In the genomic region with DNA sequence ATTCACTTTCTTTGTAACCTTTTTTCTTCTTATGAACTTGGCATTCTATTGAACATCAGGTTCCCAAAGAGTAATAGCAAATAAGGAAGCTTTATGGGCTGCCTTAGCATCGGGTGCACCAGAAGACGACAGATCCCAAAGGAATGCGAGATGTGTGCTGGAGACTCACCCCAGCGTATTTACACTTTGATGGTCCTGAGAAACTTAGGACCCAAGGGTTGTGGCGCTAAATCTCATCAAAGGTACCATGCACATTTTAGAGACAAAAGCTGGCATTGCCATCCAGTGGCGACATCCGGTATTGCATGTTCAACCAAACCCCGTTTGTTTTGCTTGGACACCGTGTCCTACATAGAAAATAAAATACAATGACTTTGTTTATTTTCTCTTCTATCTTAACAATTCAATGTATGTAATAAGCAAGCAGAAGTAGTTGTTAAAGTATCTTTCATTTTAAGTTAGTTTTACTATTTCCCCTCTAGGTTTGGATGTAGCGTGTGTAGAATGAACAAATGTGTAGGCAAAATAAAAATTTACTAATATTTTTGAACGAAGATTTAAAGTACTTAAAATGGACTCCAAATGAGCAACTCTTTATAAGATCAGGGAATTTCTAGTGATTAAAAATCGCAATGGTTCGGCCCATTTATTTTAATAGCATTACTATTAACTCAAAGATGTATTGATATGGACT, we compare ENCODE assay signal across 8 cellular contexts.
A peak's percentile ranks its signal among the peaks of the same experiment; 100 is the strongest.
DNase-seq lines count a peak whose midpoint lies in the region; ATAC-seq, FAIRE-seq and TF ChIP-seq lines count a peak whose summit lies in the region.

No MANE protein-coding gene starts in this region.

- TF ChIP-seq EP300 in stomach (IDR thresholded peaks at IDR 0.05) = no peak

- no peak overlapping the region for H3K4me2 ChIP-seq in PC-3 (ENCODE audit: low read length)

- H3K27me3 Mint-ChIP-seq in activated T-helper 1 cell treated with anti-CD3 and anti-CD28 coated beads, Interleukin-12 subunit alpha, Interleukin-12 subunit beta, Interleukin-2, Interleukin-4 antibody, amounts not matched to agents 30 ng/mL and 10 ng/mL and 1 ng/mL, durations not matched to agents 14 hours and 24 hours and 36 hours (ENCODE audit: insufficient read depth) = peaks cover 17% of the 10 kb centered on the region

- no peak overlapping the region for H3K9ac ChIP-seq in PC-3 (ENCODE audit: low read length)

- no peaks in the 10 kb centered on the region for H3K9me2 ChIP-seq in PC-3 (replicated peaks; ENCODE audit: low read length)

- no TSS peak for BruUV-seq in PC-3 (replicated peaks; lab: Mats Ljungman, UMichigan)

- H3K4me1 ChIP-seq in PC-3 (ENCODE audit: insufficient read depth, low read length) (no peaks in the 10 kb centered on the region), neutrophil (ENCODE audit: control insufficient read depth in 1 of 2, insufficient read depth in 1 of 2, low read depth in 1 of 2, low read length in 1 of 2) (no peaks in the 10 kb centered on the region), stomach (peaks cover 0 to 6% (median 3%) of the 10 kb centered on the region in 4 donors)

- WGBS in stomach, 5 donors = 18 to 22% (median 20%) methylated on average over 13 of the region's 13 CpGs

- H3K9me3 Mint-ChIP-seq in activated T-helper 1 cell treated with anti-CD3 and anti-CD28 coated beads, Interleukin-12 subunit alpha, Interleukin-12 subunit beta, Interleukin-2, Interleukin-4 antibody, amounts not matched to agents 30 ng/mL and 10 ng/mL and 1 ng/mL, durations not matched to agents 14 hours and 24 hours and 36 hours = no peaks in the 10 kb centered on the region

- H3K9me3 ChIP-seq in PC-3 (ENCODE audit: low read length) = no peaks in the 10 kb centered on the region
- H3K9me3 ChIP-seq in neutrophil = no peaks in the 10 kb centered on the region
- no peaks in the 10 kb centered on the region for H3K9me3 ChIP-seq in stomach

- H4K20me1 ChIP-seq in PC-3 (ENCODE audit: low read length) = no peaks in the 10 kb centered on the region

- H3K36me3 ChIP-seq in PC-3 (ENCODE audit: low read depth, low read length) = no peaks in the 10 kb centered on the region; the same call in 1 of the 2 replicates
- H3K36me3 ChIP-seq in neutrophil = no peaks in the 10 kb centered on the region
- no peaks in the 10 kb centered on the region for H3K36me3 ChIP-seq in stomach

- no peaks in the 10 kb centered on the region for H3K36me3 Mint-ChIP-seq in activated T-helper 1 cell treated with anti-CD3 and anti-CD28 coated beads, Interleukin-12 subunit alpha, Interleukin-12 subunit beta, Interleukin-2, Interleukin-4 antibody, amounts not matched to agents 30 ng/mL and 10 ng/mL and 1 ng/mL, durations not matched to agents 14 hours and 24 hours and 36 hours (ENCODE audit: low read depth)

- peak; percentile 84 for FAIRE-seq in GM18507 (lab: Jason Lieb, UNC)

- H3K79me2 ChIP-seq in PC-3 (ENCODE audit: low read length) = no peaks in the 10 kb centered on the region

- H2AFZ ChIP-seq in PC-3 (ENCODE audit: low read length) = no peak overlapping the region

- H3K27ac Mint-ChIP-seq in activated T-helper 1 cell treated with anti-CD3 and anti-CD28 coated beads, Interleukin-12 subunit alpha, Interleukin-12 subunit beta, Interleukin-2, Interleukin-4 antibody, amounts not matched to agents 30 ng/mL and 10 ng/mL and 1 ng/mL, durations not matched to agents 14 hours and 24 hours and 36 hours = no peak overlapping the region

- TF ChIP-seq CTCF in AG04449 (IDR thresholded peaks at IDR 0.05; ENCODE audit: insufficient read depth, low read length, missing control alignments) = peak; percentile 82
- TF ChIP-seq CTCF in PC-3 (conservative IDR thresholded peaks at IDR 0.05; ENCODE audit: low read depth, low read length) = peak; percentile 69
- TF ChIP-seq CTCF in neutrophil (IDR thresholded peaks at IDR 0.05) = peak; percentile 75
- peak in 5 of 7 experiments; percentile 73 to 89 (median 87) for TF ChIP-seq CTCF in stomach (IDR thresholded peaks at IDR 0.05)

- ATAC-seq in HG03135 (IDR thresholded peaks at IDR 0.05; ENCODE audit: unreplicated experiment) (peak; percentile 73), PC-3 (peak; percentile 43; the same call in 1 of the 2 replicates)

- DNase-seq in AG04449 (ENCODE audit: low read depth, low spot score) (no peak), GM18507 (ENCODE audit: extremely low spot score, insufficient read length, low read depth) (peak; percentile 14), PC-3 (peak; percentile 66), fibroblast of the conjunctiva (ENCODE audit: low read depth) (peak; percentile 43), stomach (peak; percentile 66)
- peak; percentile 48 for DNase-seq in activated T-helper 1 cell treated with anti-CD3 and anti-CD28 coated beads, Interleukin-12 subunit alpha, Interleukin-12 subunit beta, Interleukin-2, Interleukin-4 antibody, amounts not matched to agents 30 ng/mL and 10 ng/mL and 1 ng/mL, durations not matched to agents 14 hours and 24 hours and 36 hours (ENCODE audit: low spot score)

- H3K4me3 ChIP-seq in AG04449 (ENCODE audit: low read depth, low read length) (no peak overlapping the region), PC-3 (ENCODE audit: low read length) (no peak overlapping the region), neutrophil (ENCODE audit: low read depth in 1 of 2, low read length in 1 of 2) (no peak overlapping the region), stomach (no peak overlapping the region)

- intact Hi-C loops in PC-3 (cut with micrococcal nuclease) (loop anchor here (1.0 to 2.0 kb wide), 2 partner anchors 1336 to 1684 kb away; no protein-coding TSS in a partner anchor), stomach (cut with DNase I; ENCODE audit: low total_unique reads) (loop anchor here (10.0 kb wide), 1 partner anchor 1344 kb away; no protein-coding TSS in a partner anchor)
- intact Hi-C loops in activated T-helper 1 cell treated with anti-CD3 and anti-CD28 coated beads, Interleukin-12 subunit alpha, Interleukin-12 subunit beta, Interleukin-2, Interleukin-4 antibody, amounts not matched to agents 30 ng/mL and 10 ng/mL and 1 ng/mL, durations not matched to agents 14 hours and 24 hours and 36 hours (cut with micrococcal nuclease) = loop anchor here (1.0 to 10.0 kb wide), 6 partner anchors 94 to 1684 kb away; a partner anchor contains a TSS

- TF ChIP-seq POLR2A in stomach (IDR thresholded peaks at IDR 0.05) = no peak

- no peaks in the 10 kb centered on the region for H3F3A ChIP-seq in PC-3 (ENCODE audit: low read length, unreplicated experiment)

- POLR2A ChIA-PET in AG04449 (lab: Yijun Ruan, JAX) = no interaction called here
- POLR2A ChIA-PET in PC-3 (lab: Charles Lee; ENCODE audit: unreplicated experiment) = no interaction called here

- CTCF ChIA-PET in AG04449 (lab: Yijun Ruan, JAX) (interaction anchor here (0.7 to 3.3 kb wide), 18 partner anchors 9 to 1686 kb away, joined by 3 to 36 read pairs (median 6); a partner anchor contains a TSS), PC-3 (lab: Charles Lee) (interaction anchor here (0.5 to 1.0 kb wide), 4 partner anchors 199 to 1684 kb away, joined by 3 to 4 read pairs (median 4); no protein-coding TSS in a partner anchor)

- no peaks in the 10 kb centered on the region for H3K4me1 Mint-ChIP-seq in activated T-helper 1 cell treated with anti-CD3 and anti-CD28 coated beads, Interleukin-12 subunit alpha, Interleukin-12 subunit beta, Interleukin-2, Interleukin-4 antibody, amounts not matched to agents 30 ng/mL and 10 ng/mL and 1 ng/mL, durations not matched to agents 14 hours and 24 hours and 36 hours (ENCODE audit: low read depth)

- H3K27ac ChIP-seq in PC-3 (ENCODE audit: low read length) = no peak overlapping the region
- H3K27ac ChIP-seq in neutrophil = no peak overlapping the region
- H3K27ac ChIP-seq in stomach = no peak overlapping the region

- H3K4me3 Mint-ChIP-seq in activated T-helper 1 cell treated with anti-CD3 and anti-CD28 coated beads, Interleukin-12 subunit alpha, Interleukin-12 subunit beta, Interleukin-2, Interleukin-4 antibody, amounts not matched to agents 30 ng/mL and 10 ng/mL and 1 ng/mL, durations not matched to agents 14 hours and 24 hours and 36 hours = no peak overlapping the region

- peaks cover 16% of the 10 kb centered on the region; the same call in 1 of the 2 replicates for H3K27me3 ChIP-seq in PC-3 (ENCODE audit: low read length)
- H3K27me3 ChIP-seq in neutrophil = peaks cover 35% of the 10 kb centered on the region
- H3K27me3 ChIP-seq in stomach = peaks cover 0 to 6% (median 0%) of the 10 kb centered on the region in 3 donors
